In the genomic region with DNA sequence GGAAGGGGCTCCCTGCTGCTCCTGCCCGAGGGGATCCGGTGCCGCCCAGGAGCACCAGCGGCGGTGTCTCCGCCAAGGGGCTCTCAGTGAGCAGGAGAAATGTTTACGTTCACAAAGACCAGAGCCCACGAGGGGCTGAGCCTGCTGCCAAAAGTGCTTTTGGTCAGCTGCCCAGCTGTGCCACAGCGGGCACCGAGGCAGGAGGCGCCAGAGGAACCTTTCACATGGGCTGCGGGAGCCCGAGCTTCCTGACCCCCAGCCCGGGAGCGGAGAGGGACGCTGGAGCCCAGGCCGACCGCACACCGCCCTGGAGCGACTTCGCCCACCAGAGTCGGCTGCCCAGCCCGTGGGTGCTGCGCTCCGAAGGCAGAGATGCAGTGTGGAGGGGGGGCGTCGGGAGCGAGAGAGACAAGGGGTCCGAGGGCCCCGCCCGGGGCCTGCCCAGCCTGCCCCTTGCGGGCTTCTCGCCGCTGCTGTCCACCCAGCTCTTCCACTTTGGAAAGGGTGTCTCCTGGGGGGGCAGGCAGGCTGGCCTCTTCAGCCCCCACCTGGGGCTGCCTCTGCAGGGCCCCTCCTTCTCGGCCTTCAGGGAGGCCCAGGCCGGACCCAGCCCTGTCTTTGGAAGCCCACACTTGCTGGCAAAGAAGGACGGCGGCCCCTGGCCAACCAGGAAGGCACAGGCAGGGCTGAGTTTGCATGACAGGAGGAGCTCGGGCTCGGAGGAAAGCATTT, we compare ENCODE assay signal across 1 cellular context.
TF ChIP-seq lines count a peak whose summit lies in the region.

No MANE protein-coding gene starts in this region.

TF ChIP-seq in HepG2, 621 proteins besides CTCF, POLR2A, EP300 and RAD21:
- 0 out of 2 replicates have a peak, but pooled peaks have one; percentile 38 for TF ChIP-seq HNRNPL (IDR thresholded peaks at IDR 0.05; ENCODE audit: low read depth, low read length)
- TF ChIP-seq RBFOX2 (IDR thresholded peaks at IDR 0.05; ENCODE audit: low read depth, low read length) = peak; percentile 57; the same call in 1 of the 2 replicates
- no peak for TF ChIP-seq TBL1XR1 (IDR thresholded peaks at IDR 0.05; ENCODE audit: borderline replicate concordance, low read length, partially characterized antibody)
- TF ChIP-seq AGO2 (optimal IDR thresholded peaks at IDR 0.05; ENCODE audit: low read depth, low read length) = peak; percentile 36
